ENCODE assay signal across 40 cellular contexts in genomic region chr12:92583910-92584309, GRCh38.
"Had no signal": no experiment of that assay in that cellular context is flagged by ENCODE, and none has a peak within 500 bp of the region (broad histone marks: within the 10 kb centered on the region; RNA-seq: fewer than 3 reads in every experiment).

No MANE protein-coding gene starts in this region.

- H3K4me3 Mint-ChIP-seq: activated naive CD4-positive, alpha-beta T cell treated with anti-CD3 and anti-CD28 coated beads for 36 hours; activated naive CD4-positive, alpha-beta T cell treated with anti-CD3 and anti-CD28 coated beads, Interleukin-2, amount 10 ng/mL, durations not matched to agents 7 days and 5 days; activated naive CD4-positive, alpha-beta T cell treated with anti-CD3 and anti-CD28 coated beads, Interleukin-2, amount 50 U/mL, for 24 hours; activated naive CD8-positive, alpha-beta T cell; activated naive CD8-positive, alpha-beta T cell treated with anti-CD3 and anti-CD28 coated beads for 36 hours; activated naive CD8-positive, alpha-beta T cell treated with anti-CD3 and anti-CD28 coated beads, Interleukin-2, amount 10 ng/mL, durations not matched to agents 7 days and 5 days; activated naive CD8-positive, alpha-beta T cell treated with anti-CD3 and anti-CD28 coated beads, Interleukin-2, amount 50 U/mL, for 24 hours; activated T-cell treated with anti-CD3 and anti-CD28 coated beads, Interleukin-2, amount 50 U/mL, for 24 hours; activated T-cell treated with anti-CD3 and anti-CD28 coated beads, Interleukin-2, amount 50 U/mL, for 4 hours; activated T-cell treated with anti-CD3 and anti-CD28 coated beads, Interleukin-2, amount 50 U/mL, for 72 hours; activated T-helper 1 cell treated with anti-CD3 and anti-CD28 coated beads, Interleukin-12 subunit alpha, Interleukin-12 subunit beta, Interleukin-2, Interleukin-4 antibody, amounts not matched to agents 30 ng/mL and 10 ng/mL and 1 ng/mL, durations not matched to agents 14 hours and 24 hours and 36 hours; activated T-helper 17 cell treated with anti-CD3 and anti-CD28 coated beads, Interleukin-2, amount 50 U/mL, for 72 hours; brain; central memory CD8-positive, alpha-beta T cell had no signal

- FAIRE-seq: astrocyte, bronchial epithelial cell had no signal

- H3K36me3 ChIP-seq: adrenal gland, ascending aorta, brain microvascular endothelial cell, breast epithelium, cardiac muscle cell had no signal

- H3K36me3 Mint-ChIP-seq: brain had no signal

- H3K9me3 ChIP-seq: adrenal gland, ascending aorta, body of pancreas had no signal

- H3K27ac ChIP-seq: adrenal gland, ascending aorta, body of pancreas, brain microvascular endothelial cell, breast epithelium, cardiac muscle cell had no signal

- H3K4me3 ChIP-seq: adrenal gland, ascending aorta, body of pancreas, breast epithelium, cardiac muscle cell had no signal

- H3K27ac Mint-ChIP-seq: activated naive CD4-positive, alpha-beta T cell treated with anti-CD3 and anti-CD28 coated beads for 36 hours; activated naive CD4-positive, alpha-beta T cell treated with anti-CD3 and anti-CD28 coated beads, Interleukin-2, amount 10 ng/mL, durations not matched to agents 7 days and 5 days; activated naive CD4-positive, alpha-beta T cell treated with anti-CD3 and anti-CD28 coated beads, Interleukin-2, amount 50 U/mL, for 24 hours; activated naive CD4-positive, alpha-beta T cell treated with anti-CD3 and anti-CD28 coated beads, Interleukin-2, amount 50 U/mL, for 72 hours; activated naive CD8-positive, alpha-beta T cell; activated naive CD8-positive, alpha-beta T cell treated with anti-CD3 and anti-CD28 coated beads for 36 hours; activated naive CD8-positive, alpha-beta T cell treated with anti-CD3 and anti-CD28 coated beads, Interleukin-2, amount 10 ng/mL, durations not matched to agents 7 days and 5 days; activated naive CD8-positive, alpha-beta T cell treated with anti-CD3 and anti-CD28 coated beads, Interleukin-2, amount 50 U/mL, for 24 hours; activated T-cell treated with anti-CD3 and anti-CD28 coated beads, Interleukin-2, amount 50 U/mL, for 24 hours; activated T-cell treated with anti-CD3 and anti-CD28 coated beads, Interleukin-2, amount 50 U/mL, for 72 hours; activated T-helper 1 cell treated with anti-CD3 and anti-CD28 coated beads, Interleukin-12 subunit alpha, Interleukin-12 subunit beta, Interleukin-2, Interleukin-4 antibody, amounts not matched to agents 30 ng/mL and 10 ng/mL and 1 ng/mL, durations not matched to agents 14 hours and 24 hours and 36 hours; activated T-helper 17 cell treated with anti-CD3 and anti-CD28 coated beads, Interleukin-2, amount 50 U/mL, for 72 hours; activated T-helper 2 cell treated with anti-CD3 and anti-CD28 coated beads, Interferon-gamma antibody, Interleukin-2, Interleukin-4, amounts not matched to agents 10 μg/mL and 5 μg/mL and 100 μg/mL, durations not matched to agents 14 hours and 24 hours and 36 hours had no signal

- H3K27me3 ChIP-seq: adrenal gland, ascending aorta, body of pancreas, brain microvascular endothelial cell, breast epithelium, cardiac muscle cell had no signal

- H3K4me1 ChIP-seq: adrenal gland, ascending aorta, body of pancreas, breast epithelium had no signal

- H3K9me3 Mint-ChIP-seq: central memory CD8-positive, alpha-beta T cell had no signal

- DNase-seq: activated effector memory CD4-positive, alpha-beta T cell treated with anti-CD3 and anti-CD28 coated beads, Interleukin-2, amount 50 U/mL, for 16 hours; activated effector memory CD4-positive, alpha-beta T cell treated with Interleukin-2 at 50 U/mL for 16 hours; activated gamma-delta T cell; activated gamma-delta T cell treated with Interleukin-2 at 50 U/mL for 16 hours; activated naive CD4-positive, alpha-beta T cell; activated naive CD4-positive, alpha-beta T cell treated with anti-CD3 and anti-CD28 coated beads for 36 hours; activated naive CD4-positive, alpha-beta T cell treated with anti-CD3 and anti-CD28 coated beads, Interleukin-2, amount 10 ng/mL, durations not matched to agents 7 days and 5 days; activated naive CD4-positive, alpha-beta T cell treated with anti-CD3 and anti-CD28 coated beads, Interleukin-2, amount 50 U/mL, for 16 hours; activated naive CD4-positive, alpha-beta T cell treated with Interleukin-2 at 50 U/mL for 16 hours; activated naive CD8-positive, alpha-beta T cell treated with anti-CD3 and anti-CD28 coated beads for 36 hours; activated naive CD8-positive, alpha-beta T cell treated with anti-CD3 and anti-CD28 coated beads, Interleukin-2, amount 10 ng/mL, durations not matched to agents 7 days and 5 days; activated naive CD8-positive, alpha-beta T cell treated with anti-CD3 and anti-CD28 coated beads, Interleukin-2, amount 50 U/mL, for 24 hours; activated T-cell treated with anti-CD3 and anti-CD28 coated beads, Interleukin-2, amount 50 U/mL, for 1 hour; activated T-cell treated with anti-CD3 and anti-CD28 coated beads, Interleukin-2, amount 50 U/mL, for 24 hours; activated T-cell treated with anti-CD3 and anti-CD28 coated beads, Interleukin-2, amount 50 U/mL, for 4 hours; activated T-cell treated with anti-CD3 and anti-CD28 coated beads, Interleukin-2, amount 50 U/mL, for 48 hours; activated T-cell treated with anti-CD3 and anti-CD28 coated beads, Interleukin-2, amount 50 U/mL, for 72 hours; adrenal gland; amniotic stem cell; amygdala; anterior cingulate cortex; aorta; body of pancreas; brain microvascular endothelial cell; caudate nucleus; central memory CD4-positive, alpha-beta T cell; cerebellar nuclear complex had no signal

- H3K27me3 Mint-ChIP-seq: activated naive CD4-positive, alpha-beta T cell treated with anti-CD3 and anti-CD28 coated beads, Interleukin-2, amount 10 ng/mL, durations not matched to agents 7 days and 5 days; activated naive CD4-positive, alpha-beta T cell treated with anti-CD3 and anti-CD28 coated beads, Interleukin-2, amount 50 U/mL, for 24 hours; activated naive CD8-positive, alpha-beta T cell; activated naive CD8-positive, alpha-beta T cell treated with anti-CD3 and anti-CD28 coated beads for 36 hours; activated naive CD8-positive, alpha-beta T cell treated with anti-CD3 and anti-CD28 coated beads, Interleukin-2, amount 10 ng/mL, durations not matched to agents 7 days and 5 days; activated naive CD8-positive, alpha-beta T cell treated with anti-CD3 and anti-CD28 coated beads, Interleukin-2, amount 50 U/mL, for 24 hours; activated T-cell treated with anti-CD3 and anti-CD28 coated beads, Interleukin-2, amount 50 U/mL, for 24 hours; activated T-helper 17 cell treated with anti-CD3 and anti-CD28 coated beads, Interleukin-2, amount 50 U/mL, for 72 hours; central memory CD8-positive, alpha-beta T cell had no signal

- ATAC-seq: activated naive CD4-positive, alpha-beta T cell treated with anti-CD3 and anti-CD28 coated beads, Interleukin-2, amount 50 U/mL, for 72 hours; activated naive CD8-positive, alpha-beta T cell treated with anti-CD3 and anti-CD28 coated beads, Interleukin-2, amount 50 U/mL, for 24 hours; activated T-cell treated with anti-CD3 and anti-CD28 coated beads, Interleukin-2, amount 50 U/mL, for 4 hours; activated T-cell treated with anti-CD3 and anti-CD28 coated beads, Interleukin-2, amount 50 U/mL, for 72 hours; activated T-helper 17 cell treated with anti-CD3 and anti-CD28 coated beads, Interleukin-2, amount 50 U/mL, for 72 hours; body of pancreas had no signal

- H3K4me1 Mint-ChIP-seq: activated naive CD4-positive, alpha-beta T cell treated with anti-CD3 and anti-CD28 coated beads, Interleukin-2, amount 10 ng/mL, durations not matched to agents 7 days and 5 days; activated naive CD8-positive, alpha-beta T cell treated with anti-CD3 and anti-CD28 coated beads for 36 hours; activated naive CD8-positive, alpha-beta T cell treated with anti-CD3 and anti-CD28 coated beads, Interleukin-2, amount 50 U/mL, for 24 hours; central memory CD8-positive, alpha-beta T cell had no signal
